Comparison of ENCODE assay signal across 1 cellular context in the genomic region with DNA sequence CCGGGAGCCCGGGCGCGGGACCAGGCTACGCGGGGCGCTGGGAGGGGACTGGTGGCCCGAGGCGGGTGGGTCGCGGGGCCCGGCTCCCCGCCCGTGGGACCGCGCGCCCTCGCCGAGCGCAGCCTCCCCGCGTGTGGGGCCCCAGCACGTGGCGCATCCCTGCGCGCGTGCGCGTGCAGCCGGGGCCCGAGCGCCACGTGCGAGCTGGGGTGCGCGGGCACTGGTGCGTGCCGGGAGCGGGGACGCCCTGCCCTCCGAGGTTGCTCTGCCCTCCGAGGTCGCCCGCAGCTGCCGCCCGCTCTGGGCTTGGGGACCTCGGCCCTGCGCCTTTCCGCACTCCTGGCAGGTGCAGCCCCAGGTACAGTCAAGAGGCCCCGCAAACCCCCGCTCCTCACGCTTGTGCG.
A peak's percentile ranks its signal among the peaks of the same experiment; 100 is the strongest.
TF ChIP-seq lines count a peak whose summit lies in the region.

No MANE protein-coding gene starts in this region.

TF ChIP-seq in HepG2, 621 proteins besides CTCF, POLR2A, EP300 and RAD21 (continued from another document and continues in another):
- TF ChIP-seq, protein P1, sequence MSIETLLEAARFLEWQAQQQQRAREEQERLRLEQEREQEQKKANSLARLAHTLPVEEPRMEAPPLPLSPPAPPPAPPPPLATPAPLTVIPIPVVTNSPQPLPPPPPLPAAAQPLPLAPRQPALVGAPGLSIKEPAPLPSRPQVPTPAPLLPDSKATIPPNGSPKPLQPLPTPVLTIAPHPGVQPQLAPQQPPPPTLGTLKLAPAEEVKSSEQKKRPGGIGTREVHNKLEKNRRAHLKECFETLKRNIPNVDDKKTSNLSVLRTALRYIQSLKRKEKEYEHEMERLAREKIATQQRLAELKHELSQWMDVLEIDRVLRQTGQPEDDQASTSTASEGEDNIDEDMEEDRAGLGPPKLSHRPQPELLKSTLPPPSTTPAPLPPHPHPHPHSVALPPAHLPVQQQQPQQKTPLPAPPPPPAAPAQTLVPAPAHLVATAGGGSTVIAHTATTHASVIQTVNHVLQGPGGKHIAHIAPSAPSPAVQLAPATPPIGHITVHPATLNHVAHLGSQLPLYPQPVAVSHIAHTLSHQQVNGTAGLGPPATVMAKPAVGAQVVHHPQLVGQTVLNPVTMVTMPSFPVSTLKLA (IDR thresholded peaks at IDR 0.05) = peak; percentile 9; the same call in 1 of the 2 replicates
- TF ChIP-seq, protein P2, sequence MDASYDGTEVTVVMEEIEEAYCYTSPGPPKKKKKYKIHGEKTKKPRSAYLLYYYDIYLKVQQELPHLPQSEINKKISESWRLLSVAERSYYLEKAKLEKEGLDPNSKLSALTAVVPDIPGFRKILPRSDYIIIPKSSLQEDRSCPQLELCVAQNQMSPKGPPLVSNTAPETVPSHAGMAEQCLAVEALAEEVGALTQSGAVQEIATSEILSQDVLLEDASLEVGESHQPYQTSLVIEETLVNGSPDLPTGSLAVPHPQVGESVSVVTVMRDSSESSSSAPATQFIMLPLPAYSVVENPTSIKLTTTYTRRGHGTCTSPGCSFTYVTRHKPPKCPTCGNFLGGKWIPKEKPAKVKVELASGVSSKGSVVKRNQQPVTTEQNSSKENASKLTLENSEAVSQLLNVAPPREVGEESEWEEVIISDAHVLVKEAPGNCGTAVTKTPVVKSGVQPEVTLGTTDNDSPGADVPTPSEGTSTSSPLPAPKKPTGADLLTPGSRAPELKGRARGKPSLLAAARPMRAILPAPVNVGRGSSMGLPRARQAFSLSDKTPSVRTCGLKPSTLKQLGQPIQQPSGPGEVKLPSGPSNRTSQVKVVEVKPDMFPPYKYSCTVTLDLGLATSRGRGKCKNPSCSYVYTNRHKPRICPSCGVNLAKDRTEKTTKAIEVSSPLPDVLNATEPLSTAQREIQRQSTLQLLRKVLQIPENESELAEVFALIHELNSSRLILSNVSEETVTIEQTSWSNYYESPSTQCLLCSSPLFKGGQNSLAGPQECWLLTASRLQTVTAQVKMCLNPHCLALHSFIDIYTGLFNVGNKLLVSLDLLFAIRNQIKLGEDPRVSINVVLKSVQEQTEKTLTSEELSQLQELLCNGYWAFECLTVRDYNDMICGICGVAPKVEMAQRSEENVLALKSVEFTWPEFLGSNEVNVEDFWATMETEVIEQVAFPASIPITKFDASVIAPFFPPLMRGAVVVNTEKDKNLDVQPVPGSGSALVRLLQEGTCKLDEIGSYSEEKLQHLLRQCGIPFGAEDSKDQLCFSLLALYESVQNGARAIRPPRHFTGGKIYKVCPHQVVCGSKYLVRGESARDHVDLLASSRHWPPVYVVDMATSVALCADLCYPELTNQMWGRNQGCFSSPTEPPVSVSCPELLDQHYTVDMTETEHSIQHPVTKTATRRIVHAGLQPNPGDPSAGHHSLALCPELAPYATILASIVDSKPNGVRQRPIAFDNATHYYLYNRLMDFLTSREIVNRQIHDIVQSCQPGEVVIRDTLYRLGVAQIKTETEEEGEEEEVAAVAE (CRISPR knock-in tag; IDR thresholded peaks at IDR 0.05; ENCODE audit: borderline replicate concordance) = peak; percentile 9; the same call in 1 of the 2 replicates
- TF ChIP-seq HIVEP1 (CRISPR knock-in tag; IDR thresholded peaks at IDR 0.05) = no peak; the same call in 1 of the 2 replicates
- peak; percentile 98 for TF ChIP-seq CHCHD3 (CRISPR knock-in tag; IDR thresholded peaks at IDR 0.05)
- TF ChIP-seq MAZ (IDR thresholded peaks at IDR 0.05; ENCODE audit: borderline replicate concordance, low read depth, low read length) = 0 out of 2 replicates have a peak, but pooled peaks have one; percentile 2
- peak; percentile 95 for TF ChIP-seq MAZ (CRISPR knock-in tag; IDR thresholded peaks at IDR 0.05; ENCODE audit: low read depth)
- TF ChIP-seq, protein P3, sequence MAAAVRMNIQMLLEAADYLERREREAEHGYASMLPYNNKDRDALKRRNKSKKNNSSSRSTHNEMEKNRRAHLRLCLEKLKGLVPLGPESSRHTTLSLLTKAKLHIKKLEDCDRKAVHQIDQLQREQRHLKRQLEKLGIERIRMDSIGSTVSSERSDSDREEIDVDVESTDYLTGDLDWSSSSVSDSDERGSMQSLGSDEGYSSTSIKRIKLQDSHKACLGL (CRISPR knock-in tag; IDR thresholded peaks at IDR 0.05) = peak; percentile 96; the same call in 1 of the 2 replicates
- no peak for TF ChIP-seq GATA4 (IDR thresholded peaks at IDR 0.05; ENCODE audit: borderline replicate concordance, low read depth)
- no peak for TF ChIP-seq PLRG1 (conservative IDR thresholded peaks at IDR 0.05)
- TF ChIP-seq, protein P4, sequence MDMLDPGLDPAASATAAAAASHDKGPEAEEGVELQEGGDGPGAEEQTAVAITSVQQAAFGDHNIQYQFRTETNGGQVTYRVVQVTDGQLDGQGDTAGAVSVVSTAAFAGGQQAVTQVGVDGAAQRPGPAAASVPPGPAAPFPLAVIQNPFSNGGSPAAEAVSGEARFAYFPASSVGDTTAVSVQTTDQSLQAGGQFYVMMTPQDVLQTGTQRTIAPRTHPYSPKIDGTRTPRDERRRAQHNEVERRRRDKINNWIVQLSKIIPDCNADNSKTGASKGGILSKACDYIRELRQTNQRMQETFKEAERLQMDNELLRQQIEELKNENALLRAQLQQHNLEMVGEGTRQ (IDR thresholded peaks at IDR 0.05; ENCODE audit: low read depth, low read length) = peak; percentile 26; the same call in 1 of the 2 replicates
- TF ChIP-seq, protein P4 (CRISPR knock-in tag; IDR thresholded peaks at IDR 0.05; ENCODE audit: borderline replicate concordance) = no peak
- TF ChIP-seq, protein P5, sequence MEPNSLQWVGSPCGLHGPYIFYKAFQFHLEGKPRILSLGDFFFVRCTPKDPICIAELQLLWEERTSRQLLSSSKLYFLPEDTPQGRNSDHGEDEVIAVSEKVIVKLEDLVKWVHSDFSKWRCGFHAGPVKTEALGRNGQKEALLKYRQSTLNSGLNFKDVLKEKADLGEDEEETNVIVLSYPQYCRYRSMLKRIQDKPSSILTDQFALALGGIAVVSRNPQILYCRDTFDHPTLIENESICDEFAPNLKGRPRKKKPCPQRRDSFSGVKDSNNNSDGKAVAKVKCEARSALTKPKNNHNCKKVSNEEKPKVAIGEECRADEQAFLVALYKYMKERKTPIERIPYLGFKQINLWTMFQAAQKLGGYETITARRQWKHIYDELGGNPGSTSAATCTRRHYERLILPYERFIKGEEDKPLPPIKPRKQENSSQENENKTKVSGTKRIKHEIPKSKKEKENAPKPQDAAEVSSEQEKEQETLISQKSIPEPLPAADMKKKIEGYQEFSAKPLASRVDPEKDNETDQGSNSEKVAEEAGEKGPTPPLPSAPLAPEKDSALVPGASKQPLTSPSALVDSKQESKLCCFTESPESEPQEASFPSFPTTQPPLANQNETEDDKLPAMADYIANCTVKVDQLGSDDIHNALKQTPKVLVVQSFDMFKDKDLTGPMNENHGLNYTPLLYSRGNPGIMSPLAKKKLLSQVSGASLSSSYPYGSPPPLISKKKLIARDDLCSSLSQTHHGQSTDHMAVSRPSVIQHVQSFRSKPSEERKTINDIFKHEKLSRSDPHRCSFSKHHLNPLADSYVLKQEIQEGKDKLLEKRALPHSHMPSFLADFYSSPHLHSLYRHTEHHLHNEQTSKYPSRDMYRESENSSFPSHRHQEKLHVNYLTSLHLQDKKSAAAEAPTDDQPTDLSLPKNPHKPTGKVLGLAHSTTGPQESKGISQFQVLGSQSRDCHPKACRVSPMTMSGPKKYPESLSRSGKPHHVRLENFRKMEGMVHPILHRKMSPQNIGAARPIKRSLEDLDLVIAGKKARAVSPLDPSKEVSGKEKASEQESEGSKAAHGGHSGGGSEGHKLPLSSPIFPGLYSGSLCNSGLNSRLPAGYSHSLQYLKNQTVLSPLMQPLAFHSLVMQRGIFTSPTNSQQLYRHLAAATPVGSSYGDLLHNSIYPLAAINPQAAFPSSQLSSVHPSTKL (CRISPR knock-in tag; IDR thresholded peaks at IDR 0.05) = 0 out of 2 replicates have a peak, but pooled peaks have one; percentile 1
- TF ChIP-seq, protein P6, sequence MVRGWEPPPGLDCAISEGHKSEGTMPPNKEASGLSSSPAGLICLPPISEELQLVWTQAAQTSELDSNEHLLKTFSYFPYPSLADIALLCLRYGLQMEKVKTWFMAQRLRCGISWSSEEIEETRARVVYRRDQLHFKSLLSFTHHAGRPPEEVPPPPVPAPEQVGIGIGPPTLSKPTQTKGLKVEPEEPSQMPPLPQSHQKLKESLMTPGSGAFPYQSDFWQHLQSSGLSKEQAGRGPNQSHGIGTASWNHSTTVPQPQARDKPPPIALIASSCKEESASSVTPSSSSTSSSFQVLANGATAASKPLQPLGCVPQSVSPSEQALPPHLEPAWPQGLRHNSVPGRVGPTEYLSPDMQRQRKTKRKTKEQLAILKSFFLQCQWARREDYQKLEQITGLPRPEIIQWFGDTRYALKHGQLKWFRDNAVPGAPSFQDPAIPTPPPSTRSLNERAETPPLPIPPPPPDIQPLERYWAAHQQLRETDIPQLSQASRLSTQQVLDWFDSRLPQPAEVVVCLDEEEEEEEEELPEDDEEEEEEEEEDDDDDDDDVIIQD (CRISPR knock-in tag; IDR thresholded peaks at IDR 0.05; ENCODE audit: low read depth) = no peak
- TF ChIP-seq, protein P7, sequence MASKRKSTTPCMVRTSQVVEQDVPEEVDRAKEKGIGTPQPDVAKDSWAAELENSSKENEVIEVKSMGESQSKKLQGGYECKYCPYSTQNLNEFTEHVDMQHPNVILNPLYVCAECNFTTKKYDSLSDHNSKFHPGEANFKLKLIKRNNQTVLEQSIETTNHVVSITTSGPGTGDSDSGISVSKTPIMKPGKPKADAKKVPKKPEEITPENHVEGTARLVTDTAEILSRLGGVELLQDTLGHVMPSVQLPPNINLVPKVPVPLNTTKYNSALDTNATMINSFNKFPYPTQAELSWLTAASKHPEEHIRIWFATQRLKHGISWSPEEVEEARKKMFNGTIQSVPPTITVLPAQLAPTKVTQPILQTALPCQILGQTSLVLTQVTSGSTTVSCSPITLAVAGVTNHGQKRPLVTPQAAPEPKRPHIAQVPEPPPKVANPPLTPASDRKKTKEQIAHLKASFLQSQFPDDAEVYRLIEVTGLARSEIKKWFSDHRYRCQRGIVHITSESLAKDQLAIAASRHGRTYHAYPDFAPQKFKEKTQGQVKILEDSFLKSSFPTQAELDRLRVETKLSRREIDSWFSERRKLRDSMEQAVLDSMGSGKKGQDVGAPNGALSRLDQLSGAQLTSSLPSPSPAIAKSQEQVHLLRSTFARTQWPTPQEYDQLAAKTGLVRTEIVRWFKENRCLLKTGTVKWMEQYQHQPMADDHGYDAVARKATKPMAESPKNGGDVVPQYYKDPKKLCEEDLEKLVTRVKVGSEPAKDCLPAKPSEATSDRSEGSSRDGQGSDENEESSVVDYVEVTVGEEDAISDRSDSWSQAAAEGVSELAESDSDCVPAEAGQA (IDR thresholded peaks at IDR 0.05; ENCODE audit: low read depth) = no peak
- TF ChIP-seq, protein P7 (CRISPR knock-in tag; IDR thresholded peaks at IDR 0.05; ENCODE audit: borderline replicate concordance) = peak; percentile 83; the same call in 1 of the 2 replicates
- TF ChIP-seq ZSCAN21 (CRISPR knock-in tag; IDR thresholded peaks at IDR 0.05; ENCODE audit: borderline replicate concordance) = peak; percentile 98
- TF ChIP-seq ZNF563 (CRISPR knock-in tag; IDR thresholded peaks at IDR 0.05) = peak; percentile 96
- TF ChIP-seq, protein P8, sequence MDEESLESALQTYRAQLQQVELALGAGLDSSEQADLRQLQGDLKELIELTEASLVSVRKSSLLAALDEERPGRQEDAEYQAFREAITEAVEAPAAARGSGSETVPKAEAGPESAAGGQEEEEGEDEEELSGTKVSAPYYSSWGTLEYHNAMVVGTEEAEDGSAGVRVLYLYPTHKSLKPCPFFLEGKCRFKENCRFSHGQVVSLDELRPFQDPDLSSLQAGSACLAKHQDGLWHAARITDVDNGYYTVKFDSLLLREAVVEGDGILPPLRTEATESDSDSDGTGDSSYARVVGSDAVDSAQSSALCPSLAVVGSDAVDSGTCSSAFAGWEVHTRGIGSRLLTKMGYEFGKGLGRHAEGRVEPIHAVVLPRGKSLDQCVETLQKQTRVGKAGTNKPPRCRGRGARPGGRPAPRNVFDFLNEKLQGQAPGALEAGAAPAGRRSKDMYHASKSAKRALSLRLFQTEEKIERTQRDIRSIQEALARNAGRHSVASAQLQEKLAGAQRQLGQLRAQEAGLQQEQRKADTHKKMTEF (CRISPR knock-in tag; IDR thresholded peaks at IDR 0.05) = no peak
- TF ChIP-seq ZNF331 (CRISPR knock-in tag; IDR thresholded peaks at IDR 0.05) = peak; percentile 59; the same call in 1 of the 2 replicates
- TF ChIP-seq SOX6 (IDR thresholded peaks at IDR 0.05) = no peak
- TF ChIP-seq SOX6 (CRISPR knock-in tag; IDR thresholded peaks at IDR 0.05) = peak; percentile 5; the same call in 1 of the 2 replicates
- no peak for TF ChIP-seq ZNF850 (CRISPR knock-in tag; conservative IDR thresholded peaks at IDR 0.05)
- TF ChIP-seq SKI (IDR thresholded peaks at IDR 0.05; ENCODE audit: partially characterized antibody) = peak; percentile 10
- TF ChIP-seq ZNF782 (CRISPR knock-in tag; IDR thresholded peaks at IDR 0.05; ENCODE audit: borderline replicate concordance) = peak; percentile 98
